1 cellular context compared by ENCODE assay signal in genomic region chr6:83859410-83860346, GRCh38.
TF ChIP-seq lines count a peak whose summit lies in the region.

Gene CYB5R4 (plus strand): TSS chr6:83859689. CDS start chr6:83859783, 94 bp downstream.

TF ChIP-seq in SK-N-SH, 30 proteins besides CTCF, POLR2A, EP300 and RAD21 (continued from another document):
- TF ChIP-seq JUND (IDR thresholded peaks at IDR 0.05) = no peak
- TF ChIP-seq ELF1 (IDR thresholded peaks at IDR 0.05) = peak; percentile 97
- peak; percentile 54; the same call in 1 of the 2 replicates for TF ChIP-seq GABPA (IDR thresholded peaks at IDR 0.05; ENCODE audit: low read depth)
- TF ChIP-seq YY1 (IDR thresholded peaks at IDR 0.05; ENCODE audit: low read depth) = no peak
- TF ChIP-seq EZH2phosphoT487 (IDR thresholded peaks at IDR 0.05; ENCODE audit: borderline replicate concordance, low read depth) = no peak
- TF ChIP-seq POLR2AphosphoS5 (IDR thresholded peaks at IDR 0.05; ENCODE audit: low read depth, low read length) = peak; percentile 92
